Comparison of ENCODE assay signal across 27 cellular contexts in genomic region chr17:30571921-30572320, GRCh38.
"Had no signal": no experiment of that assay in that cellular context is flagged by ENCODE, and none has a peak within 500 bp of the region (broad histone marks: within the 10 kb centered on the region; RNA-seq: fewer than 3 reads in every experiment).

No MANE protein-coding gene starts in this region.

- H3K27me3 ChIP-seq: ascending aorta, brain microvascular endothelial cell, foreskin keratinocyte had no signal

- H3K9me3 ChIP-seq: ascending aorta, esophagus muscularis mucosa, gastrocnemius medialis had no signal

- DNase-seq: activated B cell treated with CpG ODN at 0.5 μM for 24 hours; activated CD4-positive, alpha-beta memory T cell treated with anti-CD3 and anti-CD28 coated beads for 36 hours; activated CD4-positive, alpha-beta T cell treated with anti-CD3 and anti-CD28 coated beads for 48 hours; activated CD4-positive, alpha-beta T cell treated with anti-CD3 and anti-CD28 coated beads, Interleukin-2, amount 50 U/mL, for 1 hour; activated CD8-positive, alpha-beta T cell treated with anti-CD3 and anti-CD28 coated beads, Interleukin-2, amount 10 ng/mL, durations not matched to agents 7 days and 5 days; activated gamma-delta T cell; activated naive CD4-positive, alpha-beta T cell; activated naive CD4-positive, alpha-beta T cell treated with anti-CD3 and anti-CD28 coated beads, Interleukin-2, amount 10 ng/mL, durations not matched to agents 7 days and 5 days; activated naive CD8-positive, alpha-beta T cell treated with anti-CD3 and anti-CD28 coated beads, Interleukin-2, amount 10 ng/mL, durations not matched to agents 7 days and 5 days; activated T-cell treated with anti-CD3 and anti-CD28 coated beads, Interleukin-2, amount 50 U/mL, for 4 hours; brain microvascular endothelial cell; dorsolateral prefrontal cortex; effector memory CD4-positive, alpha-beta T cell; erythroblast; foreskin keratinocyte; gastrocnemius medialis; glutamatergic neuron; T-helper 1 cell; T-helper 17 cell; T1000; WERI-Rb-1 had no signal

- H3K4me1 ChIP-seq: ascending aorta, esophagus muscularis mucosa, foreskin keratinocyte, gastrocnemius medialis had no signal

- H3K36me3 ChIP-seq: ascending aorta, brain microvascular endothelial cell, esophagus muscularis mucosa, gastrocnemius medialis, WERI-Rb-1 had no signal

- H3K4me3 ChIP-seq: ascending aorta, coronary artery, dorsolateral prefrontal cortex, esophagus muscularis mucosa, gastrocnemius medialis had no signal

- ATAC-seq: activated CD4-positive, CD25-positive, alpha-beta regulatory T cell treated with anti-CD3 and anti-CD28 coated beads, Interleukin-2, amount 50 U/mL, for 24 hours; activated CD8-positive, alpha-beta T cell treated with anti-CD3 and anti-CD28 coated beads, Interleukin-2, amount 10 ng/mL, durations not matched to agents 7 days and 5 days; activated naive CD4-positive, alpha-beta T cell treated with anti-CD3 and anti-CD28 coated beads, Interleukin-2, amount 50 U/mL, for 72 hours; activated T-cell treated with anti-CD3 and anti-CD28 coated beads, Interleukin-2, amount 50 U/mL, for 4 hours; activated T-helper 17 cell treated with anti-CD3 and anti-CD28 coated beads, Interleukin-2, amount 50 U/mL, for 72 hours; foreskin keratinocyte; gastrocnemius medialis; T-helper 17 cell had no signal

- H3K27ac ChIP-seq: ascending aorta, brain microvascular endothelial cell, coronary artery, dorsolateral prefrontal cortex, esophagus muscularis mucosa, foreskin keratinocyte, gastrocnemius medialis, WERI-Rb-1 had no signal
